Comparison of ENCODE assay signal across 26 cellular contexts in the genomic region with DNA sequence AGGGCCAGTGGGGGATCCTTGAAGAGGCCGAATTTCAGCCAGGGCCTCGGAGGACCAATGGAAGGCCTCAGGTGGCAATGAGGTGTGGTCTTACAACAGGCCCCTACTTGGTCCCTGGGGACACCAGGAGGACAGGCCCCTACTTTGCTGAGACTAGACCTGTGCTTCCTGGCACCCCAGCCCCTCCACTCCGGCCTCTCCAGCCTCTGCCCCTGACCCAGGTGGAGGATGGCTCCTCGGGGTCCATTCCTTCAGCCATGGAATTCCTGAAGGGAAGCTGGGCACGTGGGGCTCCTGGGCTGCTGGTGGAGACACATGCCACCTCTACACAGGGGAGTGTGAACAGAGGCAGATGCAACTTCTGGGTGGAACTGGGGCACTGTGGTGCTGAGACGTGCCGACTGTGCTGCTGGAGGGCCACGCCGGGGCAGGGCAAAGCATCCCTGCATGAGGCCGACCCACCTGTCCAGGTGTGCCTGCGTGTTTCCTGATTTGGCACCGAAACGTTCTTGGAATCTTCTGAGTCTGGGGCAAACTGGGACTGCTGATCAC. TPM values are rescaled to one million over a fixed set of nuclear protein-coding genes. Genes with fewer than 3 reads are reported as not detected.
DNase-seq lines count a peak whose midpoint lies in the region; ATAC-seq and TF ChIP-seq lines count a peak whose summit lies in the region.
"Had no signal": no experiment of that assay in that cellular context is flagged by ENCODE, and none has a peak within 500 bp of the region (broad histone marks: within the 10 kb centered on the region; RNA-seq: fewer than 3 reads in every experiment).

No MANE protein-coding gene starts in this region.

- H3K27ac Mint-ChIP-seq in chondrocyte (ENCODE audit: unreplicated experiment): no peak overlapping the region
- H3K27ac Mint-ChIP-seq: activated B cell treated with CpG ODN at 0.5 μM for 24 hours; activated CD8-positive, alpha-beta T cell treated with anti-CD3 and anti-CD28 coated beads for 36 hours; activated naive CD4-positive, alpha-beta T cell treated with anti-CD3 and anti-CD28 coated beads for 36 hours; HFFc6; memory B cell had no signal

- peaks cover 4% of the 10 kb centered on the region for H3K36me3 Mint-ChIP-seq in chondrocyte (ENCODE audit: low read depth)

- DNase-seq in activated effector memory CD4-positive, alpha-beta T cell treated with anti-CD3 and anti-CD28 coated beads, Interleukin-2, amount 50 U/mL, for 16 hours: peak; percentile 53
- DNase-seq in activated effector memory CD4-positive, alpha-beta T cell treated with Interleukin-2 at 50 U/mL for 16 hours: no peak
- DNase-seq in chondrocyte (ENCODE audit: low spot score): peak; percentile 63
- peak in 2 of 3 donors; percentile 38 to 40 for DNase-seq in right lobe of liver
- peak; percentile 55 to 72 for DNase-seq in suprapubic skin (ENCODE audit: low spot score in 2 of 2)
- no peak for DNase-seq in OCI-M1 (lab: John Stamatoyannopoulos, UW)
- DNase-seq: activated B cell treated with CpG ODN at 0.5 μM for 24 hours; activated CD8-positive, alpha-beta T cell treated with anti-CD3 and anti-CD28 coated beads for 36 hours; activated naive CD4-positive, alpha-beta T cell treated with anti-CD3 and anti-CD28 coated beads for 36 hours; activated T-cell treated with anti-CD3 and anti-CD28 coated beads, Interleukin-2, amount 50 U/mL, for 1 hour; GF-D8; HFFc6; kidney glomerular epithelial cell; NCI-H2171 treated with DMSO at 0.1 percent for 48 hours; NCI-H524 treated with DMSO at 0.1 percent for 48 hours; T-helper 9 cell had no signal

- H3K27me3 ChIP-seq in right lobe of liver (no peaks in the 10 kb centered on the region), suprapubic skin (peaks cover 39% of the 10 kb centered on the region)

- no peak overlapping the region for H3K4me3 ChIP-seq in right lobe of liver
- H3K4me3 ChIP-seq in suprapubic skin: peak overlapping the region; percentile 67
- H3K4me3 ChIP-seq: esophagus muscularis mucosa, gastroesophageal sphincter, thoracic aorta had no signal

- TF ChIP-seq CTCF in chondrocyte (IDR thresholded peaks at IDR 0.05) (no peak), right lobe of liver (IDR thresholded peaks at IDR 0.05) (no peak), suprapubic skin (IDR thresholded peaks at IDR 0.05) (no peak)

- TF ChIP-seq POLR2A in right lobe of liver (IDR thresholded peaks at IDR 0.05) (no peak), suprapubic skin (IDR thresholded peaks at IDR 0.05) (no peak)

- intact Hi-C loops in right lobe of liver (cut with DNase I): no loop called here

- no peaks in the 10 kb centered on the region for H3K36me3 ChIP-seq in right lobe of liver
- H3K36me3 ChIP-seq in suprapubic skin: no peaks in the 10 kb centered on the region
- H3K36me3 ChIP-seq: esophagus muscularis mucosa, gastroesophageal sphincter, thoracic aorta had no signal

- no peak overlapping the region for H3K4me3 Mint-ChIP-seq in chondrocyte (ENCODE audit: unreplicated experiment)
- H3K4me3 Mint-ChIP-seq: activated B cell treated with CpG ODN at 0.5 μM for 24 hours; activated CD8-positive, alpha-beta T cell treated with anti-CD3 and anti-CD28 coated beads for 36 hours; activated naive CD4-positive, alpha-beta T cell treated with anti-CD3 and anti-CD28 coated beads for 36 hours; central memory CD8-positive, alpha-beta T cell; HFFc6; memory B cell had no signal

- H3K27me3 Mint-ChIP-seq in chondrocyte (ENCODE audit: low read depth): peaks cover 41% of the 10 kb centered on the region

- WGBS in right lobe of liver (ENCODE audit: insufficient coverage, low coverage, low lambda C conversion rate, missing lambda C conversion rate): 82% methylated on average over 2 of the region's 13 CpGs
- 0% methylated on average over 1 of the region's 13 CpGs for WGBS in suprapubic skin

- no peak overlapping the region for H3K27ac ChIP-seq in right lobe of liver
- H3K27ac ChIP-seq in suprapubic skin: peak overlapping the region; percentile 95
- H3K27ac ChIP-seq: esophagus muscularis mucosa, gastroesophageal sphincter, KMS-11, RWPE1, thoracic aorta had no signal

- no peaks in the 10 kb centered on the region for H3K9me3 ChIP-seq in right lobe of liver
- no peaks in the 10 kb centered on the region for H3K9me3 ChIP-seq in suprapubic skin

- peaks cover 10% of the 10 kb centered on the region for H3K9me3 Mint-ChIP-seq in chondrocyte (ENCODE audit: low read depth)

- ATAC-seq in right lobe of liver (no peak), HG02798 (IDR thresholded peaks at IDR 0.05; ENCODE audit: poor library complexity, unreplicated experiment) (no peak), GM18867 (IDR thresholded peaks at IDR 0.05; ENCODE audit: unreplicated experiment) (no peak)
- ATAC-seq: activated CD8-positive, alpha-beta T cell treated with anti-CD3 and anti-CD28 coated beads for 36 hours; gastroesophageal sphincter had no signal

- no peaks in the 10 kb centered on the region for H3K4me1 Mint-ChIP-seq in chondrocyte (ENCODE audit: low read depth)
- H3K4me1 Mint-ChIP-seq: central memory CD8-positive, alpha-beta T cell; memory B cell had no signal

- no peak for TF ChIP-seq EP300 in suprapubic skin (IDR thresholded peaks at IDR 0.05)

- H3K4me1 ChIP-seq in right lobe of liver (peaks cover 0 to 12% (median 0%) of the 10 kb centered on the region in 4 donors), suprapubic skin (peaks cover 43% of the 10 kb centered on the region)

RNA-seq across cellular contexts. Expression of gene KIF26A, which starts 18.6 kb away (rescaled TPM):
- total RNA-seq in chondrocyte (0.28 to 0.60 TPM (median 0.60 TPM) in 3 replicates), right lobe of liver (1 to 10 TPM in 4 of 6 experiments, under 1 TPM in 2; 0.79 to 1.5 (median 1.1) TPM), suprapubic skin (1 to 10 TPM; 2.1 to 6.1 (median 4.6) TPM)
- total RNA-seq: activated B cell treated with CpG ODN at 0.5 μM for 24 hours had no signal

RNA-seq across cellular contexts. Expression of gene ASPG, which starts 34.3 kb away (rescaled TPM):
- not detected in 3 replicates for total RNA-seq in chondrocyte
- total RNA-seq in right lobe of liver: 100 to 1,000 TPM in 3 of 6 experiments, 10 to 100 TPM in 3; 37.3 to 232 (median 110) TPM
- 10 to 100 TPM; 26.0 to 38.5 (median 28.2) TPM for total RNA-seq in suprapubic skin
- total RNA-seq: A172; activated B cell treated with CpG ODN at 0.5 μM for 24 hours; activated CD8-positive, alpha-beta T cell treated with anti-CD3 and anti-CD28 coated beads for 36 hours; activated naive CD4-positive, alpha-beta T cell treated with anti-CD3 and anti-CD28 coated beads for 36 hours; HFFc6 had no signal

Comparison
In these comparisons a context has a peak if more than half of its experiments do, and no peak if none do; other contexts are left out.
1. DNase-seq: peak in activated effector memory CD4-positive, alpha-beta T cell treated with anti-CD3 and anti-CD28 coated beads, Interleukin-2, amount 50 U/mL, for 16 hours (single experiment), chondrocyte (single experiment), right lobe of liver (2 of 3) and suprapubic skin (2 of 2); none in activated effector memory CD4-positive, alpha-beta T cell treated with Interleukin-2 at 50 U/mL for 16 hours (single experiment) and OCI-M1 (single experiment).
2. RNA of gene ASPG, which starts 34.3 kb away (total RNA-seq): 37.3 to 232 TPM in right lobe of liver and 26.0 to 38.5 TPM in suprapubic skin; not detected in chondrocyte; every median in the first group is over 10 times any median in the second.